11 cellular contexts compared by ENCODE assay signal in genomic region chr22:27247691-27248434, GRCh38.
DNase-seq lines count a peak whose midpoint lies in the region; ATAC-seq and TF ChIP-seq lines count a peak whose summit lies in the region.
"Had no signal": no experiment of that assay in that cellular context is flagged by ENCODE, and none has a peak within 500 bp of the region (broad histone marks: within the 10 kb centered on the region; RNA-seq: fewer than 3 reads in every experiment).

No MANE protein-coding gene starts in this region.

- intact Hi-C loops in activated T-helper 2 cell treated with anti-CD3 and anti-CD28 coated beads, Interferon-gamma antibody, Interleukin-2, Interleukin-4, amounts not matched to agents 10 μg/mL and 5 μg/mL and 100 μg/mL, durations not matched to agents 14 hours and 24 hours and 36 hours (cut with micrococcal nuclease): no loop called here

- no peaks in the 10 kb centered on the region for H3K79me2 ChIP-seq in osteoblast (ENCODE audit: insufficient read depth, low read length)

- H3K9me3 Mint-ChIP-seq in stimulated activated memory B cell treated with anti-CD40 and anti-IgM and Interleukin-4, amounts not matched to agents 10 μg/mL and 1 μg/mL and 100 μg/mL, for 72 hours: peaks cover 6% of the 10 kb centered on the region
- peaks cover 9% of the 10 kb centered on the region for H3K9me3 Mint-ChIP-seq in activated T-helper 2 cell treated with anti-CD3 and anti-CD28 coated beads, Interferon-gamma antibody, Interleukin-2, Interleukin-4, amounts not matched to agents 10 μg/mL and 5 μg/mL and 100 μg/mL, durations not matched to agents 14 hours and 24 hours and 36 hours

- H3K4me3 ChIP-seq in BLaER1 (0 out of 2 replicates have a peak overlapping the region, but pooled peaks have one; percentile 4), fibroblast of the aortic adventitia (ENCODE audit: low read depth, low read length) (no peak overlapping the region), osteoblast (ENCODE audit: insufficient read depth, low read length) (no peak overlapping the region)

- no peaks in the 10 kb centered on the region for H3K4me1 Mint-ChIP-seq in stimulated activated memory B cell treated with anti-CD40 and anti-IgM and Interleukin-4, amounts not matched to agents 10 μg/mL and 1 μg/mL and 100 μg/mL, for 72 hours
- peaks cover 1% of the 10 kb centered on the region for H3K4me1 Mint-ChIP-seq in activated T-helper 2 cell treated with anti-CD3 and anti-CD28 coated beads, Interferon-gamma antibody, Interleukin-2, Interleukin-4, amounts not matched to agents 10 μg/mL and 5 μg/mL and 100 μg/mL, durations not matched to agents 14 hours and 24 hours and 36 hours (ENCODE audit: low read depth)

- H3K27me3 Mint-ChIP-seq in stimulated activated memory B cell treated with anti-CD40 and anti-IgM and Interleukin-4, amounts not matched to agents 10 μg/mL and 1 μg/mL and 100 μg/mL, for 72 hours: no peaks in the 10 kb centered on the region
- no peaks in the 10 kb centered on the region for H3K27me3 Mint-ChIP-seq in activated T-helper 2 cell treated with anti-CD3 and anti-CD28 coated beads, Interferon-gamma antibody, Interleukin-2, Interleukin-4, amounts not matched to agents 10 μg/mL and 5 μg/mL and 100 μg/mL, durations not matched to agents 14 hours and 24 hours and 36 hours (ENCODE audit: low read depth)

- peak; percentile 56 for DNase-seq in RPMI7951 (ENCODE audit: low read depth)
- peak; percentile 93 for DNase-seq in fibroblast of the aortic adventitia (ENCODE audit: low read depth)
- DNase-seq in osteoblast (ENCODE audit: insufficient read length, low spot score, missing footprints): peak; percentile 80
- DNase-seq in NCI-H345 (lab: John Stamatoyannopoulos, UW): no peak
- no peak for DNase-seq in activated T-helper 2 cell treated with anti-CD3 and anti-CD28 coated beads, Interferon-gamma antibody, Interleukin-2, Interleukin-4, amounts not matched to agents 10 μg/mL and 5 μg/mL and 100 μg/mL, durations not matched to agents 14 hours and 24 hours and 36 hours (ENCODE audit: low spot score)
- DNase-seq: kidney glomerular epithelial cell had no signal

- no peak overlapping the region for H3K27ac Mint-ChIP-seq in stimulated activated memory B cell treated with anti-CD40 and anti-IgM and Interleukin-4, amounts not matched to agents 10 μg/mL and 1 μg/mL and 100 μg/mL, for 72 hours
- H3K27ac Mint-ChIP-seq in activated T-helper 2 cell treated with anti-CD3 and anti-CD28 coated beads, Interferon-gamma antibody, Interleukin-2, Interleukin-4, amounts not matched to agents 10 μg/mL and 5 μg/mL and 100 μg/mL, durations not matched to agents 14 hours and 24 hours and 36 hours: no peak overlapping the region

- no peaks in the 10 kb centered on the region for H3K36me3 Mint-ChIP-seq in stimulated activated memory B cell treated with anti-CD40 and anti-IgM and Interleukin-4, amounts not matched to agents 10 μg/mL and 1 μg/mL and 100 μg/mL, for 72 hours
- H3K36me3 Mint-ChIP-seq in activated T-helper 2 cell treated with anti-CD3 and anti-CD28 coated beads, Interferon-gamma antibody, Interleukin-2, Interleukin-4, amounts not matched to agents 10 μg/mL and 5 μg/mL and 100 μg/mL, durations not matched to agents 14 hours and 24 hours and 36 hours (ENCODE audit: low read depth): no peaks in the 10 kb centered on the region

- no peaks in the 10 kb centered on the region for H4K20me1 ChIP-seq in BLaER1
- no peaks in the 10 kb centered on the region for H4K20me1 ChIP-seq in osteoblast (ENCODE audit: insufficient read depth, low read length)

- no peaks in the 10 kb centered on the region for H3K27me3 ChIP-seq in BLaER1
- H3K27me3 ChIP-seq in osteoblast (ENCODE audit: insufficient read depth, low read length): no peaks in the 10 kb centered on the region
- H3K27me3 ChIP-seq: neutrophil had no signal

- no peaks in the 10 kb centered on the region for H3K36me3 ChIP-seq in BLaER1
- no peaks in the 10 kb centered on the region for H3K36me3 ChIP-seq in osteoblast (ENCODE audit: insufficient read depth, low read length)
- H3K36me3 ChIP-seq: neutrophil had no signal

- H3K9me3 ChIP-seq in BLaER1 (no peaks in the 10 kb centered on the region), osteoblast (ENCODE audit: low read depth, low read length) (peaks cover 4% of the 10 kb centered on the region)
- H3K9me3 ChIP-seq: neutrophil had no signal

- TF ChIP-seq CTCF in fibroblast of the aortic adventitia (IDR thresholded peaks at IDR 0.05; ENCODE audit: insufficient read depth, low read length) (no peak), osteoblast (IDR thresholded peaks at IDR 0.05; ENCODE audit: extremely low read depth, low read depth, low read length) (no peak)

- peak overlapping the region; percentile 6 for H2AFZ ChIP-seq in osteoblast (ENCODE audit: low read length)

- H3K4me1 ChIP-seq in BLaER1 (peaks cover 13% of the 10 kb centered on the region), osteoblast (ENCODE audit: insufficient read depth, low read length) (peaks cover 11% of the 10 kb centered on the region)

- H3K4me2 ChIP-seq in BLaER1 (peak overlapping the region; percentile 60), osteoblast (ENCODE audit: insufficient read depth, low read length) (peak overlapping the region; percentile 23)

- ATAC-seq in HG03139 (IDR thresholded peaks at IDR 0.05; ENCODE audit: unreplicated experiment): no peak
- no peak for ATAC-seq in stimulated activated memory B cell treated with anti-CD40 and anti-IgM and Interleukin-4, amounts not matched to agents 10 μg/mL and 1 μg/mL and 100 μg/mL, for 72 hours
- ATAC-seq: activated CD4-positive, CD25-positive, alpha-beta regulatory T cell treated with anti-CD3 and anti-CD28 coated beads, Interleukin-2, amount 50 U/mL, for 24 hours had no signal

- no peak overlapping the region for H3K4me3 Mint-ChIP-seq in stimulated activated memory B cell treated with anti-CD40 and anti-IgM and Interleukin-4, amounts not matched to agents 10 μg/mL and 1 μg/mL and 100 μg/mL, for 72 hours
- H3K4me3 Mint-ChIP-seq in activated T-helper 2 cell treated with anti-CD3 and anti-CD28 coated beads, Interferon-gamma antibody, Interleukin-2, Interleukin-4, amounts not matched to agents 10 μg/mL and 5 μg/mL and 100 μg/mL, durations not matched to agents 14 hours and 24 hours and 36 hours (ENCODE audit: low read depth): no peak overlapping the region

- H3K9ac ChIP-seq in BLaER1: no peak overlapping the region

- H3K27ac ChIP-seq in BLaER1 (no peak overlapping the region), osteoblast (ENCODE audit: low read depth, low read length) (no peak overlapping the region)
- H3K27ac ChIP-seq: neutrophil had no signal

Comparison
In these comparisons a context has a peak if more than half of its experiments do, and no peak if none do; other contexts are left out.
1. DNase-seq: peak in RPMI7951 (single experiment), fibroblast of the aortic adventitia (single experiment) and osteoblast (single experiment); none in NCI-H345 (single experiment) and activated T-helper 2 cell treated with anti-CD3 and anti-CD28 coated beads, Interferon-gamma antibody, Interleukin-2, Interleukin-4, amounts not matched to agents 10 μg/mL and 5 μg/mL and 100 μg/mL, durations not matched to agents 14 hours and 24 hours and 36 hours (single experiment).